ENCODE assay signal across 1 cellular context in the genomic region with DNA sequence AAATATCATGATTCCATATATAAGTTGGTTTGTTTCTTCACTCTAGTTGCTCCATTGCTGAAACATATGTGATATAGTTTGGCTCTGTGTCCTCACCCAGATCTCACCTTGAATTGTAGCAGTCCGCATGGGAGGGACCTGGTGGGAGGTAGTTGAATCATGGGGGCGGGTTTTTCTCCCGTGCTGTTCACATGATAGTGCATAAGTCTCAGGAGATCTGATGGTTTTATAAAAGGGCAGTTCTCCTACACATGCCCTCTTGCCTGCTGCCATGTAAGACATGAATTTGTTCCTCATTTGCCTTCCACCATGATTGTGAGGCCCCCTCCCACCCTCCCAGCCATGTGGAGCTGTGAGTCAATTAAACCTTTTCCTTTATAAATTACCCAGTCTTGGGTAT.
TF ChIP-seq lines count a peak whose summit lies in the region.

No MANE protein-coding gene starts in this region.

TF ChIP-seq in HCT116, 20 proteins besides CTCF, POLR2A, EP300 and RAD21 (continued from another document):
- TF ChIP-seq, protein P1, sequence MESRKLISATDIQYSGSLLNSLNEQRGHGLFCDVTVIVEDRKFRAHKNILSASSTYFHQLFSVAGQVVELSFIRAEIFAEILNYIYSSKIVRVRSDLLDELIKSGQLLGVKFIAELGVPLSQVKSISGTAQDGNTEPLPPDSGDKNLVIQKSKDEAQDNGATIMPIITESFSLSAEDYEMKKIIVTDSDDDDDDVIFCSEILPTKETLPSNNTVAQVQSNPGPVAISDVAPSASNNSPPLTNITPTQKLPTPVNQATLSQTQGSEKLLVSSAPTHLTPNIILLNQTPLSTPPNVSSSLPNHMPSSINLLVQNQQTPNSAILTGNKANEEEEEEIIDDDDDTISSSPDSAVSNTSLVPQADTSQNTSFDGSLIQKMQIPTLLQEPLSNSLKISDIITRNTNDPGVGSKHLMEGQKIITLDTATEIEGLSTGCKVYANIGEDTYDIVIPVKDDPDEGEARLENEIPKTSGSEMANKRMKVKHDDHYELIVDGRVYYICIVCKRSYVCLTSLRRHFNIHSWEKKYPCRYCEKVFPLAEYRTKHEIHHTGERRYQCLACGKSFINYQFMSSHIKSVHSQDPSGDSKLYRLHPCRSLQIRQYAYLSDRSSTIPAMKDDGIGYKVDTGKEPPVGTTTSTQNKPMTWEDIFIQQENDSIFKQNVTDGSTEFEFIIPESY (IDR thresholded peaks at IDR 0.05; ENCODE audit: extremely low read depth, insufficient replicate concordance, low read length): no peak
- no peak for TF ChIP-seq SP1 (IDR thresholded peaks at IDR 0.05; ENCODE audit: low read depth)
- no peak for TF ChIP-seq EZH2 (IDR thresholded peaks at IDR 0.05)
- TF ChIP-seq CEBPB (IDR thresholded peaks at IDR 0.05; ENCODE audit: low read depth): no peak
- no peak for TF ChIP-seq ZNF274 (IDR thresholded peaks at IDR 0.05; ENCODE audit: low read depth, low read length)
- TF ChIP-seq TCF7L2 (IDR thresholded peaks at IDR 0.05; ENCODE audit: borderline replicate concordance, extremely low read depth, insufficient read depth, insufficient read length): no peak
- TF ChIP-seq POLR2AphosphoS5 (IDR thresholded peaks at IDR 0.05; ENCODE audit: low read depth, low read length): no peak
- TF ChIP-seq ZFX (IDR thresholded peaks at IDR 0.05): no peak
- no peak for TF ChIP-seq ELF1 (IDR thresholded peaks at IDR 0.05; ENCODE audit: borderline replicate concordance, low read depth)
- no peak for TF ChIP-seq SIN3A (IDR thresholded peaks at IDR 0.05; ENCODE audit: low read depth)
- no peak for TF ChIP-seq EGR1 (IDR thresholded peaks at IDR 0.05; ENCODE audit: low read depth)
